ENCODE assay signal across 13 cellular contexts in genomic region chr13:97255515-97255999, GRCh38. TPM values are rescaled to one million over a fixed set of nuclear protein-coding genes. Genes with fewer than 3 reads are reported as not detected.
DNase-seq lines count a peak whose midpoint lies in the region; ATAC-seq, FAIRE-seq and TF ChIP-seq lines count a peak whose summit lies in the region.
"Had no signal": no experiment of that assay in that cellular context is flagged by ENCODE, and none has a peak within 500 bp of the region (broad histone marks: within the 10 kb centered on the region; RNA-seq: fewer than 3 reads in every experiment).

No MANE protein-coding gene starts in this region.

- H3K27me3 ChIP-seq in heart left ventricle (no peaks in the 10 kb centered on the region), left lung (no peaks in the 10 kb centered on the region), transverse colon (no peaks in the 10 kb centered on the region), testis (no peaks in the 10 kb centered on the region)

- H3K9me3 ChIP-seq in heart left ventricle (no peaks in the 10 kb centered on the region), left lung (no peaks in the 10 kb centered on the region), transverse colon (no peaks in the 10 kb centered on the region), testis (no peaks in the 10 kb centered on the region)

- H3K4me1 ChIP-seq in heart left ventricle (peaks cover 19 to 95% (median 72%) of the 10 kb centered on the region in 12 donors), left lung (peaks cover 61 to 65% of the 10 kb centered on the region in 2 donors), transverse colon (peaks cover 12 to 65% (median 51%) of the 10 kb centered on the region in 4 donors), testis (peaks cover 16% of the 10 kb centered on the region)

- H3K36me3 ChIP-seq in heart left ventricle (no peaks in the 10 kb centered on the region), left lung (no peaks in the 10 kb centered on the region), transverse colon (no peaks in the 10 kb centered on the region), testis (ENCODE audit: low read depth, missing control alignments) (no peaks in the 10 kb centered on the region)

- TF ChIP-seq POLR2A in heart left ventricle (IDR thresholded peaks at IDR 0.05) (no peak), transverse colon (IDR thresholded peaks at IDR 0.05) (no peak), testis (IDR thresholded peaks at IDR 0.05) (no peak), GM12892 (IDR thresholded peaks at IDR 0.05; ENCODE audit: low read depth, low read length) (no peak)

- H3K4me3 ChIP-seq in heart left ventricle (no peak overlapping the region), left lung (no peak overlapping the region), transverse colon (no peak overlapping the region), testis (no peak overlapping the region)
- H3K4me3 ChIP-seq: GM12878 had no signal

- H3K27ac Mint-ChIP-seq in activated naive CD8-positive, alpha-beta T cell treated with anti-CD3 and anti-CD28 coated beads, Interleukin-2, amount 50 U/mL, for 24 hours = peak overlapping the region; percentile 94
- H3K27ac Mint-ChIP-seq: naive B cell had no signal

- intact Hi-C loops in heart left ventricle (cut with DNase I) = loop anchor here in 1 of 10 donors (5.0 kb wide), 1 partner anchor 33 kb away; the partner anchor contains the start of gene MBNL2
- intact Hi-C loops in left ventricle myocardium superior (cut with micrococcal nuclease) = no loop called here
- intact Hi-C loops in left lung (cut with DNase I) = no loop called here
- intact Hi-C loops in transverse colon (cut with DNase I; ENCODE audit: low total_unique reads) = no loop called here
- intact Hi-C loops in testis (cut with DNase I; ENCODE audit: low total_unique reads) = no loop called here

- H3K27me3 Mint-ChIP-seq in activated naive CD8-positive, alpha-beta T cell treated with anti-CD3 and anti-CD28 coated beads, Interleukin-2, amount 50 U/mL, for 24 hours = no peaks in the 10 kb centered on the region
- H3K27me3 Mint-ChIP-seq: naive B cell had no signal

- WGBS in heart left ventricle, 4 donors = 45 to 57% (median 50%) methylated on average over 3 of the region's 3 CpGs
- 75 to 76% methylated on average over 3 of the region's 3 CpGs for WGBS in transverse colon (ENCODE audit: low coverage in 1 of 2), 2 donors
- 61 to 63% methylated on average over 3 of the region's 3 CpGs for WGBS in testis, 2 donors

- DNase-seq in heart left ventricle (no peak), left ventricle myocardium superior (no peak), left lung (no peak), transverse colon (no peak), testis (no peak), GM12892 (ENCODE audit: insufficient read length) (no peak), NCI-H748 (lab: John Stamatoyannopoulos, UW; ENCODE audit: unreplicated experiment) (no peak)
- no peak for DNase-seq in activated naive CD8-positive, alpha-beta T cell treated with anti-CD3 and anti-CD28 coated beads, Interleukin-2, amount 50 U/mL, for 24 hours
- DNase-seq: naive B cell, NCI-H1417, SHP77 treated with DMSO at 0.1 percent for 48 hours had no signal

- in situ Hi-C loops in transverse colon (cut with MboI; ENCODE audit: low pct_ligation_motif_present in 1 of 4, low pct_unique_long_range_greater_than_20kb in 1 of 4, low sequenced_read_pairs in 3 of 4) = no loop called here

- TF ChIP-seq EP300 in transverse colon (IDR thresholded peaks at IDR 0.05; ENCODE audit: low read depth) = no peak

- peaks cover 69% of the 10 kb centered on the region for H3K4me1 Mint-ChIP-seq in activated naive CD8-positive, alpha-beta T cell treated with anti-CD3 and anti-CD28 coated beads, Interleukin-2, amount 50 U/mL, for 24 hours

- H3K36me3 Mint-ChIP-seq in activated naive CD8-positive, alpha-beta T cell treated with anti-CD3 and anti-CD28 coated beads, Interleukin-2, amount 50 U/mL, for 24 hours (ENCODE audit: low read depth) = peaks cover 24% of the 10 kb centered on the region

- no peak for ATAC-seq in heart left ventricle
- ATAC-seq in left ventricle myocardium superior = no peak
- ATAC-seq in activated naive CD8-positive, alpha-beta T cell treated with anti-CD3 and anti-CD28 coated beads, Interleukin-2, amount 50 U/mL, for 24 hours = peak; percentile 12
- ATAC-seq in left lung = no peak
- ATAC-seq: GM12878 had no signal

- H3K4me3 Mint-ChIP-seq in activated naive CD8-positive, alpha-beta T cell treated with anti-CD3 and anti-CD28 coated beads, Interleukin-2, amount 50 U/mL, for 24 hours = peak overlapping the region; percentile 15

- no peak for TF ChIP-seq CTCF in heart left ventricle (IDR thresholded peaks at IDR 0.05)
- no peak for TF ChIP-seq CTCF in left lung (IDR thresholded peaks at IDR 0.05)
- TF ChIP-seq CTCF in transverse colon (IDR thresholded peaks at IDR 0.05) = no peak
- no peak for TF ChIP-seq CTCF in testis (IDR thresholded peaks at IDR 0.05)

- H3K27ac ChIP-seq in heart left ventricle (peak overlapping the region; percentile 2 to 89 (median 70)), left lung (peak overlapping the region; percentile 75 to 79), transverse colon (peak overlapping the region; percentile 58 to 75 (median 64)), testis (no peak overlapping the region)
- H3K27ac ChIP-seq: C4-2B had no signal

- no peak for FAIRE-seq in GM12892 (lab: Jason Lieb, UNC)
- FAIRE-seq: GM12878 had no signal

- no peaks in the 10 kb centered on the region for H3K9me3 Mint-ChIP-seq in activated naive CD8-positive, alpha-beta T cell treated with anti-CD3 and anti-CD28 coated beads, Interleukin-2, amount 50 U/mL, for 24 hours
- H3K9me3 Mint-ChIP-seq: naive B cell had no signal

RNA-seq across cellular contexts. Expression of gene MBNL2, which starts 33.4 kb away (rescaled TPM):
- 100 to 1,000 TPM in 1 of 9 donors, 10 to 100 TPM in 8; 59.4 to 100 (median 83.1) TPM for total RNA-seq in heart left ventricle
- 10 to 100 TPM; 18.5 to 41.9 TPM for polyA plus RNA-seq in heart left ventricle
- 66.7 TPM for total RNA-seq in left ventricle myocardium superior
- total RNA-seq in left lung = 10 to 100 TPM; 75.9 to 86.3 TPM
- 10 to 100 TPM; 26.9 to 53.7 (median 46.1) TPM for total RNA-seq in transverse colon
- total RNA-seq in testis = 10 to 100 TPM; 69.4 to 83.0 TPM
- polyA plus RNA-seq in testis (ENCODE audit: insufficient read depth, low read depth, low replicate concordance) = 21.5 TPM
- 6.4 TPM for polyA plus RNA-seq in GM12892 (2012; ENCODE audit: missing spikeins)

Comparison
In these comparisons a context has a peak if more than half of its experiments do, and no peak if none do; other contexts are left out.
1. H3K27ac ChIP-seq: peak in heart left ventricle (12 of 12), left lung (2 of 2) and transverse colon (4 of 4); none in testis (0 of 2).